Comparison of ENCODE assay signal across 2 cellular contexts in genomic region chr2:7900593-7900992, GRCh38.
A peak's percentile ranks its signal among the peaks of the same experiment; 100 is the strongest.
TF ChIP-seq lines count a peak whose summit lies in the region.

No MANE protein-coding gene starts in this region.

TF ChIP-seq in GM23338, 12 proteins besides CTCF, POLR2A, EP300 and RAD21:
- TF ChIP-seq ZNF462 (CRISPR knock-in tag; IDR thresholded peaks at IDR 0.05) (peak; percentile 81), NANOG (IDR thresholded peaks at IDR 0.05; ENCODE audit: borderline replicate concordance) (no peak)
TF ChIP-seq in GM23338: peak in this region for 1.

TF ChIP-seq in H1, 55 proteins besides CTCF, POLR2A, EP300 and RAD21 (continued from another document):
- TF ChIP-seq MAFK (IDR thresholded peaks at IDR 0.05; ENCODE audit: low read depth, low read length) (no peak), SAP30 (IDR thresholded peaks at IDR 0.05; ENCODE audit: insufficient read depth, insufficient replicate concordance, low read length) (no peak), E2F6 (IDR thresholded peaks at IDR 0.05) (peak; percentile 72)
